Comparison of ENCODE assay signal across 17 cellular contexts in the genomic region with DNA sequence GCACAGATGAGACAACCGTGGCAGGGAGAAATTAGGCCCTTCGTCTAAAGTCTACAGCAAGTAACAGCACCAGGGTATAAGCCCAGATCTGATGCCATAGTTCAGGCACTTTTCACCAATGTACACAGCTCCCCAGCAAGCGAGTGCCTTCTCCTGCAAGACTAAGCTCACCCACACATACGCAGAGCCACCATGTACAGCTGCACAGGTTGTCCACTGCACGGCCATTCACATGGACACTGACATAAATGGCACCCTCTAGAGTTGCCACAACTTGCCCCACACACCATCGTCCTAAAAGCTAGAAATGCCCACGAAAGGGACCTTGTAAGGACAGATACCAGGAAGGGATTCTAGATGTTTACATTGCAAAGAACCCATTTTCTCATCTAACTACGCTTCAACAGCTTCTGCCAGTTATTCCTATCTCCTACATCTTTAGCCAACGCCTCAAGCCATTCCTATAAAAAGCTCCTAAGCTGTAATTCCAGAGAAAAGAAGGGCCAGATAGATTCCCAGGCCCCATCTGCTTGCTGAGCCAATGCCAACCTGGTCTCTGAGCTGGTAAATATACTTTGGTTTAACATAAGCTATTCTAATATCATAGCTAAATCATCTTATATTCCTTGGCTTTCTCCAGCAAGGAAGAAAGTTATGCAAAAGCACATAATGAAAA.
DNase-seq lines count a peak whose midpoint lies in the region; ATAC-seq and TF ChIP-seq lines count a peak whose summit lies in the region.
"Had no signal": no experiment of that assay in that cellular context is flagged by ENCODE, and none has a peak within 500 bp of the region (broad histone marks: within the 10 kb centered on the region; RNA-seq: fewer than 3 reads in every experiment).

No MANE protein-coding gene starts in this region.

- no peak for TF ChIP-seq POLR2A in spleen (IDR thresholded peaks at IDR 0.05)

- H3K36me3 ChIP-seq in spleen: no peaks in the 10 kb centered on the region
- H3K36me3 ChIP-seq: BLaER1 treated with 17β-estradiol and CSF1 and Interleukin-3, amounts not matched to agents 10 nM and 100 nM; HAP-1 had no signal

- ATAC-seq in left colon: no peak
- no peak for ATAC-seq in stimulated activated effector memory CD8-positive, alpha-beta T cell treated with anti-CD3 and anti-CD28 coated beads, Interleukin-12 subunit alpha, Interleukin-12 subunit beta, amount 100 ng/mL, for 72 hours

- H3K9me3 ChIP-seq in spleen: no peaks in the 10 kb centered on the region
- H3K9me3 ChIP-seq: Caco-2, HAP-1 had no signal

- 78 to 89% (median 83%) methylated on average over 9 of the region's 9 CpGs for WGBS in spleen, 5 donors

- H3K27ac ChIP-seq in spleen: no peak overlapping the region
- H3K27ac ChIP-seq: BLaER1 treated with 17β-estradiol and CSF1 and Interleukin-3, amounts not matched to agents 10 nM and 100 nM had no signal

- intact Hi-C loops in spleen (cut with DNase I; ENCODE audit: low total_unique reads) (no loop called here), left colon (cut with DNase I, micrococcal nuclease) (no loop called here)

- no peaks in the 10 kb centered on the region for H3K9me3 Mint-ChIP-seq in progenitor cell of endocrine pancreas (ENCODE audit: low read depth)
- no peaks in the 10 kb centered on the region for H3K9me3 Mint-ChIP-seq in stimulated activated effector memory CD8-positive, alpha-beta T cell treated with anti-CD3 and anti-CD28 coated beads, Interleukin-12 subunit alpha, Interleukin-12 subunit beta, amount 100 ng/mL, for 72 hours

- H3K4me1 Mint-ChIP-seq in progenitor cell of endocrine pancreas (ENCODE audit: low read depth): no peaks in the 10 kb centered on the region
- H3K4me1 Mint-ChIP-seq in stimulated activated effector memory CD8-positive, alpha-beta T cell treated with anti-CD3 and anti-CD28 coated beads, Interleukin-12 subunit alpha, Interleukin-12 subunit beta, amount 100 ng/mL, for 72 hours: no peaks in the 10 kb centered on the region
- H3K4me1 Mint-ChIP-seq: B cell; CD4-positive, CD25-positive, alpha-beta regulatory T cell; CD8-positive, alpha-beta memory T cell had no signal

- DNase-seq in G401 (ENCODE audit: low spot score) (peak; percentile 59), cerebellar cortex (ENCODE audit: low spot score) (peak; percentile 50), inferior parietal cortex (ENCODE audit: extremely low spot score) (peak; percentile 31), occipital lobe (lab: John Stamatoyannopoulos, UW) (peak; percentile 30), spleen (no peak), progenitor cell of endocrine pancreas (ENCODE audit: low spot score, unreplicated experiment) (no peak), left colon (no peak)
- DNase-seq in stimulated activated effector memory CD8-positive, alpha-beta T cell treated with anti-CD3 and anti-CD28 coated beads, Interleukin-12 subunit alpha, Interleukin-12 subunit beta, amount 100 ng/mL, for 72 hours (ENCODE audit: low spot score in 2 of 2): no peak
- DNase-seq: 8988T; Caco-2; CD4-positive, CD25-positive, alpha-beta regulatory T cell; CD8-positive, alpha-beta memory T cell; GDM1; GOT3 had no signal

- H3K27me3 ChIP-seq in spleen (replicated peaks in 1 of 7): peaks cover 0 to 55% (median 0%) of the 10 kb centered on the region in 7 donors
- H3K27me3 ChIP-seq: BLaER1 treated with 17β-estradiol and CSF1 and Interleukin-3, amounts not matched to agents 10 nM and 100 nM had no signal

- H3K4me3 ChIP-seq in spleen: no peak overlapping the region
- H3K4me3 ChIP-seq: BLaER1 treated with 17β-estradiol and CSF1 and Interleukin-3, amounts not matched to agents 10 nM and 100 nM; HAP-1 had no signal

- no peaks in the 10 kb centered on the region for H3K4me1 ChIP-seq in spleen
- H3K4me1 ChIP-seq: Caco-2, HAP-1 had no signal

- in situ Hi-C loops in G401 (cut with HindIII; ENCODE audit: low sequenced_read_pairs): no loop called here

- no peak for TF ChIP-seq CTCF in spleen (IDR thresholded peaks at IDR 0.05 in 8 of 11, conservative IDR thresholded peaks at IDR 0.05 in 3 of 11)
- TF ChIP-seq CTCF in progenitor cell of endocrine pancreas (IDR thresholded peaks at IDR 0.05; ENCODE audit: unreplicated experiment): no peak

- no peak overlapping the region for H3K27ac Mint-ChIP-seq in progenitor cell of endocrine pancreas
- no peak overlapping the region for H3K27ac Mint-ChIP-seq in stimulated activated effector memory CD8-positive, alpha-beta T cell treated with anti-CD3 and anti-CD28 coated beads, Interleukin-12 subunit alpha, Interleukin-12 subunit beta, amount 100 ng/mL, for 72 hours
- H3K27ac Mint-ChIP-seq: B cell; CD4-positive, CD25-positive, alpha-beta regulatory T cell; CD8-positive, alpha-beta memory T cell had no signal

- H3K4me3 Mint-ChIP-seq in progenitor cell of endocrine pancreas (ENCODE audit: low read depth): no peak overlapping the region
- no peak overlapping the region for H3K4me3 Mint-ChIP-seq in stimulated activated effector memory CD8-positive, alpha-beta T cell treated with anti-CD3 and anti-CD28 coated beads, Interleukin-12 subunit alpha, Interleukin-12 subunit beta, amount 100 ng/mL, for 72 hours
- H3K4me3 Mint-ChIP-seq: B cell; CD4-positive, CD25-positive, alpha-beta regulatory T cell; CD8-positive, alpha-beta memory T cell had no signal

- no peaks in the 10 kb centered on the region for H3K27me3 Mint-ChIP-seq in progenitor cell of endocrine pancreas
- H3K27me3 Mint-ChIP-seq: CD4-positive, CD25-positive, alpha-beta regulatory T cell; CD8-positive, alpha-beta memory T cell had no signal

- H3K36me3 Mint-ChIP-seq in progenitor cell of endocrine pancreas (ENCODE audit: insufficient read depth): no peaks in the 10 kb centered on the region
- no peaks in the 10 kb centered on the region for H3K36me3 Mint-ChIP-seq in stimulated activated effector memory CD8-positive, alpha-beta T cell treated with anti-CD3 and anti-CD28 coated beads, Interleukin-12 subunit alpha, Interleukin-12 subunit beta, amount 100 ng/mL, for 72 hours
- H3K36me3 Mint-ChIP-seq: CD4-positive, CD25-positive, alpha-beta regulatory T cell; CD8-positive, alpha-beta memory T cell had no signal

Comparison
In these comparisons a context has a peak if more than half of its experiments do, and no peak if none do; other contexts are left out.
1. DNase-seq: peak in G401 (single experiment), cerebellar cortex (single experiment), inferior parietal cortex (single experiment) and occipital lobe (single experiment); none in spleen (single experiment), progenitor cell of endocrine pancreas (single experiment), left colon (0 of 2) and stimulated activated effector memory CD8-positive, alpha-beta T cell treated with anti-CD3 and anti-CD28 coated beads, Interleukin-12 subunit alpha, Interleukin-12 subunit beta, amount 100 ng/mL, for 72 hours (0 of 2).